Comparison of ENCODE assay signal across 8 cellular contexts in the genomic region with DNA sequence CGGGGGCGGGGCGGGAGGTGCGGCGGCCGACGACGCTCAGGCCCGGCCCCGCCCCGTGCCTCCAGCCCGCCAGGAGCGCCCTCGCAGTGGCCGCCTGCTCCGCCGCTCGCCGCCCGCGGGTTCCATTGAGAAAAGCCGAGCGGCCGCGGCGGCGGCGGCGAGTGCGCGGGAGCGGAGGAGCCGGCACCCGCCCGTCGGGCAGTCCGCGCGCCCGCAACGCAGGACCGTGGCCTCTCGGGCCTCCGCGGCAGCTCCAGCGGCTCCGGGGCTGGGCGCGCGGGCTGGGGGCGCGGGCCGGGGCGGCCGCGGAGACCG. TPM values are rescaled to one million over a fixed set of nuclear protein-coding genes. Genes with fewer than 3 reads are reported as not detected.
DNase-seq lines count a peak whose midpoint lies in the region; TF ChIP-seq lines count a peak whose summit lies in the region.

A gene (plus strand): TSS at position 64 of the 315 bp plus-strand sequence. CDS start 359 bp downstream, outside the sequence.

- H3K27me3 ChIP-seq in H7 (ENCODE audit: control insufficient read depth, insufficient read depth, low read length) = peaks cover 37% of the 10 kb centered on the region

- TF ChIP-seq CTCF in 22Rv1 (IDR thresholded peaks at IDR 0.05) = no peak
- no peak for TF ChIP-seq CTCF in astrocyte of the cerebellum (IDR thresholded peaks at IDR 0.05; ENCODE audit: low read depth, low read length, missing control alignments)
- TF ChIP-seq CTCF in mesothelial cell of epicardium (IDR thresholded peaks at IDR 0.05; ENCODE audit: unreplicated experiment) = no peak

- peaks cover 24% of the 10 kb centered on the region for H3K4me1 Mint-ChIP-seq in mesothelial cell of epicardium

- DNase-seq in H7 = no peak
- no peak for DNase-seq in astrocyte of the cerebellum (ENCODE audit: low read depth)
- no peak for DNase-seq in mesothelial cell of epicardium (ENCODE audit: low spot score in 2 of 2, unreplicated experiment in 2 of 2)
- no peak for DNase-seq in NCI-H2081 (lab: John Stamatoyannopoulos, UW)
- no peak for DNase-seq in AML-193 (lab: John Stamatoyannopoulos, UW)
- DNase-seq in NCI-H524 treated with DMSO at 0.1 percent for 48 hours (lab: John Stamatoyannopoulos, UW) = no peak
- no peak for DNase-seq in central memory CD4-positive, alpha-beta T cell

- H3K36me3 Mint-ChIP-seq in mesothelial cell of epicardium = no peaks in the 10 kb centered on the region

- in situ Hi-C loops in astrocyte of the cerebellum (cut with HindIII; ENCODE audit: low sequenced_read_pairs) = no loop called here

- H3K4me3 Mint-ChIP-seq in mesothelial cell of epicardium = peak within 1 kb of the TSS; percentile 82

- no peaks in the 10 kb centered on the region for H3K36me3 ChIP-seq in H7 (replicated peaks; ENCODE audit: control insufficient read depth, insufficient read depth, low read length)

- peak within 1 kb of the TSS; percentile 46 for H3K4me3 ChIP-seq in H7 (ENCODE audit: insufficient read depth, low read depth, low read length)
- H3K4me3 ChIP-seq in astrocyte of the cerebellum (ENCODE audit: low read depth, low read length) = peak within 1 kb of the TSS; percentile 50

- no peaks in the 10 kb centered on the region for H3K9me3 Mint-ChIP-seq in mesothelial cell of epicardium

- peak within 1 kb of the TSS; percentile 96 for H3K27ac ChIP-seq in 22Rv1

- H3K27ac Mint-ChIP-seq in mesothelial cell of epicardium = peak within 1 kb of the TSS; percentile 64

- peaks cover 4% of the 10 kb centered on the region for H3K27me3 Mint-ChIP-seq in mesothelial cell of epicardium (ENCODE audit: low read depth)

RNA-seq across cellular contexts. Expression of the gene that starts here (rescaled TPM):
- total RNA-seq in H7 (2014; rRNA removed; shearing (Covaris generic)) = 1.1 and 1.7 TPM in 2 replicates
- 51.1 to 56.2 TPM (median 52.6 TPM) in 3 replicates for total RNA-seq in mesothelial cell of epicardium

Comparison
In these comparisons a context has a peak if more than half of its experiments do, and no peak if none do; other contexts are left out.
1. RNA of the gene that starts here (total RNA-seq): 51.1 to 56.2 TPM in mesothelial cell of epicardium; 1.1 to 1.7 TPM in H7; every median in the first group is over 10 times any median in the second.